ENCODE assay signal across 21 cellular contexts in the genomic region with DNA sequence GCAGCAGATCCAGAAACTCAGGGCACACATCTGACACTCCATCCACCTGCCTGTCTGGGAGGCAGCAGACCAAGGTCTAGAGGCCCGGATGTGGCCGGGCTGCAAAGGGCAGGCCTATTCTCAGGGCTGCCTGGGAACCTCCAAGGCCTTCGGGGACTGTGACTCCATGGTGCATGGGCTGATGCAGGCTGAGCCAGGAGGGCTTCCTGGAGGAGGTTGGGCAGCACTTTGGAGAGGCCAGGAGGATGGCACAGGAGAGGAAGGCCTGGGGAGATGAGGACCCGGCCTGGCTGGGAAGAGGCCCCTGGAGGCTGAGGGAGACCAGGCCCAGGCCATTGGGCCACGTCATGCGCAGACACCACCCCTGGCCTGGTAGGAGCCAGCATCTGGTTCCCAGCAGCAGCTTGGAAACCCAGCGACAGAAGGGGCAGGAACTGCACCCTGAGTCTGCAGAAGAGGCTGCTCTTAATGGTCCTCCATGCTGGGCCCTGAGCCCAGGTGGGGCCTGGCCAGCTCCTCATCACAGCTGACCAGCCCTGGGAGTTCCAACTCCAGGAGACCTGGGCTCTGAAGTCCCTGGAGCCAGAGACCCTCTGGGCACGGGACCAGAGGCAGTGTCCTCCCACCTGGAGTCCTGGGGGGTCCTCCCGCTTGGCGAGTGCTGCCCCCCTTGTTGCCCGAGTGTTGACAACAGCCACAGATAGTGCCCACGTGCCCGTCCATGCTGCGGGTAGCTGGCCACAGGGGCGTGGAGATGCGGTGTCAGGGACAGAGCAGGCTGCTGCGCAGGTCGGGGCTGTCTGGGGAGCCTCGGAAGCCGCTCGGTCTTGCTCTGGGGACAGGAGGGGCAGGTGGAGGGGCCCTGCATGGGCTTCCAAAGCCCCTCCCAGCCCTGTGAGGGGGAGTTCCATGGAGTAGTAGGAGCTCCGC. TPM values are rescaled to one million over a fixed set of nuclear protein-coding genes. Genes with fewer than 3 reads are reported as not detected.
A peak's percentile ranks its signal among the peaks of the same experiment; 100 is the strongest.
DNase-seq lines count a peak whose midpoint lies in the region; ATAC-seq, FAIRE-seq and TF ChIP-seq lines count a peak whose summit lies in the region.
"Had no signal": no experiment of that assay in that cellular context is flagged by ENCODE, and none has a peak within 500 bp of the region (broad histone marks: within the 10 kb centered on the region; RNA-seq: fewer than 3 reads in every experiment).

No MANE protein-coding gene starts in this region.

- POLR2A ChIA-PET in H1 (lab: Charles Lee; ENCODE audit: partially characterized antibody) = interaction anchor here (1.0 to 1.3 kb wide), 2 partner anchors 18 to 32 kb away, joined by 3 to 4 read pairs; no protein-coding TSS in a partner anchor

- no peak overlapping the region for H3K4me2 ChIP-seq in DND-41 (ENCODE audit: insufficient read depth, low read length)
- H3K4me2 ChIP-seq in H1 (ENCODE audit: insufficient read depth in 1 of 2, low read depth in 2 of 2, low read length in 2 of 2) = no peak overlapping the region
- no peak overlapping the region for H3K4me2 ChIP-seq in neuronal stem cell (ENCODE audit: insufficient read depth, low read length, poor library complexity, severe bottlenecking)

- no peak for TF ChIP-seq POLR2A in H1 (IDR thresholded peaks at IDR 0.05; ENCODE audit: control extremely low read depth in 1 of 2, low read depth in 2 of 2, low read length in 2 of 2)

- H2BK120ac ChIP-seq in H1 (replicated peaks; ENCODE audit: low read depth, low read length) (no peak overlapping the region), neuronal stem cell (ENCODE audit: low read depth, low read length) (no peak overlapping the region)

- H4K20me1 ChIP-seq in DND-41 (ENCODE audit: insufficient read depth, low read length) = peaks cover 5% of the 10 kb centered on the region; the same call in 1 of the 2 replicates
- peaks cover 4 to 9% of the 10 kb centered on the region in 2 experiments for H4K20me1 ChIP-seq in H1 (replicated peaks in 1 of 2; ENCODE audit: control insufficient read depth in 1 of 2, insufficient read depth in 2 of 2, low read length in 2 of 2)

- H3K18ac ChIP-seq in H1 (ENCODE audit: extremely low read depth, low read length) = no peak overlapping the region
- peak overlapping the region; percentile 71 for H3K18ac ChIP-seq in neuronal stem cell (ENCODE audit: low read length)

- H2BK12ac ChIP-seq in H1 (ENCODE audit: low read depth, low read length) = no peak overlapping the region
- H2BK12ac ChIP-seq in neuronal stem cell (ENCODE audit: low read length) = no peak overlapping the region

- DNase-seq in DND-41 = no peak
- DNase-seq in H1 (ENCODE audit: low read depth in 1 of 2, low spot score in 2 of 2) = no peak
- DNase-seq in neuronal stem cell (ENCODE audit: low spot score) = no peak
- DNase-seq in D721Med (ENCODE audit: insufficient read length, low spot score) = no peak
- no peak for DNase-seq in substantia nigra (lab: John Stamatoyannopoulos, UW)
- DNase-seq in activated T-cell treated with anti-CD3 and anti-CD28 coated beads, Interleukin-2, amount 50 U/mL, for 48 hours = no peak
- DNase-seq: activated CD4-positive, alpha-beta T cell treated with anti-CD3 and anti-CD28 coated beads for 36 hours; activated CD8-positive, alpha-beta memory T cell treated with anti-CD3 and anti-CD28 coated beads for 24 hours; activated gamma-delta T cell treated with Interleukin-2 at 50 U/mL for 16 hours; activated naive CD8-positive, alpha-beta T cell treated with anti-CD3 and anti-CD28 coated beads, Interleukin-2, amount 50 U/mL, for 24 hours; activated T-cell treated with anti-CD3 and anti-CD28 coated beads, Interleukin-2, amount 50 U/mL, for 1 hour; cerebellar nuclear complex; GDM1; NCI-H187; NCI-H524 treated with DMSO at 0.1 percent for 48 hours; RPMI8226; stimulated activated CD8-positive, alpha-beta memory T cell treated with anti-CD3 and anti-CD28 coated beads, Interleukin-4, amount 100 ng/mL, for 48 hours; T-helper 17 cell had no signal

- H4K5ac ChIP-seq in H1 (ENCODE audit: insufficient read length, low read depth, low read length) = no peak overlapping the region

- H2BK20ac ChIP-seq in H1 (ENCODE audit: low read length) = no peak overlapping the region

- 0 out of 2 replicates have a peak overlapping the region, but pooled peaks have one; percentile 5 for H4K8ac ChIP-seq in H1 (ENCODE audit: extremely low read depth, insufficient read depth, low read length)
- peak overlapping the region; percentile 65 for H4K8ac ChIP-seq in neuronal stem cell (ENCODE audit: low read depth, low read length)

- no peak overlapping the region for H2BK15ac ChIP-seq in H1 (ENCODE audit: low read length)
- no peak overlapping the region for H2BK15ac ChIP-seq in neuronal stem cell (ENCODE audit: low read length)

- H3K36me3 ChIP-seq in DND-41 (ENCODE audit: insufficient read depth, low read length) (no peaks in the 10 kb centered on the region), H1 (ENCODE audit: control insufficient read depth in 2 of 4, insufficient read depth in 4 of 4, low read length in 3 of 4) (no peaks in the 10 kb centered on the region), neuronal stem cell (replicated peaks in 1 of 2; ENCODE audit: control insufficient read depth in 2 of 2, insufficient read depth in 2 of 2, low read length in 2 of 2) (no peaks in the 10 kb centered on the region)

- no peaks in the 10 kb centered on the region for H3K4me1 ChIP-seq in DND-41 (ENCODE audit: insufficient read depth, low read length)
- H3K4me1 ChIP-seq in H1 (replicated peaks in 1 of 4; ENCODE audit: control insufficient read depth in 3 of 4, insufficient read depth in 4 of 4, low read length in 3 of 4) = peaks cover 0 to 7% (median 2%) of the 10 kb centered on the region in 4 experiments; a peak in 3 of 7 replicates
- no peaks in the 10 kb centered on the region for H3K4me1 ChIP-seq in neuronal stem cell (ENCODE audit: control insufficient read depth in 2 of 2, insufficient read depth in 1 of 2, low read depth in 1 of 2, low read length in 2 of 2)

- CTCF ChIA-PET in H1 (lab: Charles Lee; ENCODE audit: partially characterized antibody) = interaction anchor here (0.5 to 2.1 kb wide), 6 partner anchors 21 to 503 kb away, joined by 3 to 9 read pairs (median 3); no protein-coding TSS in a partner anchor

- H3K9me3 ChIP-seq in DND-41 (ENCODE audit: insufficient read depth, low read length, severe bottlenecking) (no peaks in the 10 kb centered on the region), H1 (ENCODE audit: insufficient read depth in 2 of 2, low read depth in 1 of 2, low read length in 1 of 2) (no peaks in the 10 kb centered on the region), neuronal stem cell (replicated peaks in 1 of 2; ENCODE audit: control insufficient read depth in 2 of 2, insufficient read depth in 1 of 2, low read depth in 1 of 2, low read length in 2 of 2) (peaks cover 11 to 15% of the 10 kb centered on the region in 2 donors)

- H3K4ac ChIP-seq in H1 (replicated peaks; ENCODE audit: insufficient read length, low read depth, low read length) (no peak overlapping the region), neuronal stem cell (ENCODE audit: low read length) (peak overlapping the region; percentile 37)

- H4K91ac ChIP-seq in H1 (replicated peaks; ENCODE audit: insufficient read length, low read length) (no peak overlapping the region), neuronal stem cell (ENCODE audit: low read depth, low read length, poor library complexity) (no peak overlapping the region)

- H3K56ac ChIP-seq in H1 (replicated peaks; ENCODE audit: insufficient read length, low read depth, low read length) = no peak overlapping the region

- TF ChIP-seq CTCF in 22Rv1 (IDR thresholded peaks at IDR 0.05) (no peak), DND-41 (IDR thresholded peaks at IDR 0.05; ENCODE audit: borderline replicate concordance, extremely low read depth, low read length, poor library complexity, severe bottlenecking) (no peak), H1 (IDR thresholded peaks at IDR 0.05; ENCODE audit: control extremely low read depth in 1 of 3, insufficient read depth in 1 of 3, low read depth in 1 of 3, low read length in 3 of 3) (no peak), D721Med (IDR thresholded peaks at IDR 0.05; ENCODE audit: insufficient read depth, missing control alignments) (no peak)

- H3K14ac ChIP-seq in H1 (ENCODE audit: insufficient read length) (no peak overlapping the region), neuronal stem cell (ENCODE audit: low read length) (peak overlapping the region; percentile 21)

- H2AFZ ChIP-seq in DND-41 (ENCODE audit: low read depth, low read length) (no peak overlapping the region), H1 (ENCODE audit: low read length) (no peak overlapping the region), neuronal stem cell (ENCODE audit: low read length) (no peak overlapping the region)

- no peaks in the 10 kb centered on the region for H3K79me1 ChIP-seq in H1 (ENCODE audit: low read depth, low read length)
- no peaks in the 10 kb centered on the region for H3K79me1 ChIP-seq in neuronal stem cell (ENCODE audit: low read depth, low read length)

- 89% methylated on average over 15 of the region's 22 CpGs; no CpG with 5 or more reads in 1 of the 2 experiments for WGBS in H1 (ENCODE audit: extremely low coverage in 1 of 2, insufficient coverage in 1 of 2, insufficient read length in 1 of 2, insufficient replicate concordance in 2 of 2, low coverage in 1 of 2, low lambda C conversion rate in 2 of 2, missing lambda C conversion rate in 1 of 2), 2 experiments
- no CpG with 5 or more reads among the region's 22 CpGs for WGBS in neuronal stem cell (ENCODE audit: extremely low coverage in 2 of 2, insufficient read length in 2 of 2, insufficient replicate concordance in 1 of 2), 2 donors

- no peak overlapping the region for H3K9ac ChIP-seq in DND-41 (ENCODE audit: low read depth, low read length)
- H3K9ac ChIP-seq in H1 (replicated peaks in 1 of 4; ENCODE audit: extremely low read depth in 1 of 4, low read depth in 3 of 4, low read length in 3 of 4) = no peak overlapping the region
- H3K9ac ChIP-seq in neuronal stem cell (ENCODE audit: low read depth, low read length, poor library complexity) = no peak overlapping the region

- no peak for FAIRE-seq in H1 (lab: Jason Lieb, UNC)
- no peak for FAIRE-seq in D721Med (lab: Jason Lieb, UNC)
- FAIRE-seq: H54 had no signal

- no peak for TF ChIP-seq EP300 in H1 (IDR thresholded peaks at IDR 0.05; ENCODE audit: borderline replicate concordance in 1 of 2, low read depth in 2 of 2, low read length in 2 of 2)

- peaks cover 3% of the 10 kb centered on the region; the same call in 1 of the 2 replicates for H3K23me2 ChIP-seq in H1 (ENCODE audit: low read depth, low read length)

- H3K4me3 ChIP-seq in DND-41 (ENCODE audit: low read depth in 1 of 2, low read length in 2 of 2) = no peak overlapping the region
- H3K4me3 ChIP-seq in H1 (ENCODE audit: extremely low read depth in 1 of 4, insufficient read depth in 2 of 4, low read depth in 3 of 4, low read length in 4 of 4) = no peak overlapping the region
- peak overlapping the region in 1 of 2 donors; percentile 66 for H3K4me3 ChIP-seq in neuronal stem cell (ENCODE audit: low read length in 2 of 2)

- H2AK5ac ChIP-seq in H1 (ENCODE audit: low read depth, low read length) (no peak overlapping the region), neuronal stem cell (ENCODE audit: low read depth, low read length) (peak overlapping the region; percentile 75)

- ATAC-seq in DND-41 (ENCODE audit: insufficient read depth, low read depth) = 0 out of 3 replicates have a peak, but pooled peaks have one; percentile 9
- ATAC-seq: activated CD4-positive, alpha-beta T cell treated with anti-CD3 and anti-CD28 coated beads for 36 hours; activated naive CD8-positive, alpha-beta T cell treated with anti-CD3 and anti-CD28 coated beads, Interleukin-2, amount 50 U/mL, for 24 hours; T-helper 17 cell had no signal

- H3K79me2 ChIP-seq in DND-41 (ENCODE audit: insufficient read depth, low read length) (no peaks in the 10 kb centered on the region), H1 (ENCODE audit: control insufficient read depth in 1 of 2, insufficient read depth in 2 of 2, low read length in 2 of 2) (no peaks in the 10 kb centered on the region)

- no peak overlapping the region for H3K23ac ChIP-seq in H1 (ENCODE audit: insufficient read length)
- H3K23ac ChIP-seq in neuronal stem cell (ENCODE audit: low read depth, low read length, poor library complexity) = no peak overlapping the region

- H3K27ac ChIP-seq in 22Rv1 (peak overlapping the region; percentile 53), DND-41 (ENCODE audit: low read length) (no peak overlapping the region), H1 (ENCODE audit: low read depth, low read length) (no peak overlapping the region), neuronal stem cell (replicated peaks; ENCODE audit: low read length) (no peak overlapping the region), substantia nigra (ENCODE audit: low read depth, low read length, poor library complexity, severe bottlenecking) (no peak overlapping the region)

- no peaks in the 10 kb centered on the region for H3K27me3 ChIP-seq in DND-41 (ENCODE audit: insufficient read depth, low read length, poor library complexity)
- peaks cover 15 to 29% (median 23%) of the 10 kb centered on the region in 4 experiments for H3K27me3 ChIP-seq in H1 (replicated peaks in 1 of 4; ENCODE audit: control insufficient read depth in 3 of 4, extremely low read depth in 1 of 4, insufficient read depth in 3 of 4, low read length in 3 of 4)
- H3K27me3 ChIP-seq in neuronal stem cell (ENCODE audit: control insufficient read depth in 3 of 3, insufficient read depth in 3 of 3, low read depth in 1 of 3, low read length in 3 of 3) = peaks cover 16 to 24% (median 22%) of the 10 kb centered on the region in 3 experiments

- H2BK5ac ChIP-seq in H1 (ENCODE audit: low read depth, low read length) = no peak overlapping the region
- no peak overlapping the region for H2BK5ac ChIP-seq in neuronal stem cell (ENCODE audit: low read length)

- TF ChIP-seq RAD21 in H1 (IDR thresholded peaks at IDR 0.05 in 1 of 2, conservative IDR thresholded peaks at IDR 0.05 in 1 of 2; ENCODE audit: low read depth in 2 of 2, low read length in 2 of 2) = no peak

RNA-seq across cellular contexts. Expression of a gene that starts 5.5 kb away (rescaled TPM):
- total RNA-seq in H1 (2021; fragmentation: NEBNext Ultra II Directional; extraction: Animal tissue kit (Norgen Biotek cat#: 25700)) = 5.2 and 5.4 TPM in 2 replicates
- 7.6 and 11.6 TPM in 2 replicates for polyA plus RNA-seq in H1 (2011; rRNA removed)
- 5.3 TPM for polyA plus RNA-seq in H1 (2011; cell fraction: cytosol; rRNA removed)
- 8.3 TPM for polyA plus RNA-seq in H1 (2011; cell fraction: nucleus; rRNA removed)
- 3.0 to 7.5 TPM (median 5.8 TPM) in 4 replicates for polyA plus RNA-seq in H1 (2012, experiment 1 of 2)
- polyA plus RNA-seq in H1 (2012, experiment 2 of 2) = 6.4 TPM
- polyA plus RNA-seq in H1 (2013, experiment 1 of 2) = 15.6 TPM
- polyA plus RNA-seq in H1 (2013, experiment 2 of 2) = 14.7 TPM
- 0.24 TPM in 1 of 2 replicates, not detected in the other for polyA minus RNA-seq in H1 (2011; rRNA and poly(A)+ RNA removed)
- 3.5 TPM for polyA minus RNA-seq in H1 (2011; cell fraction: cytosol; rRNA and poly(A)+ RNA removed)
- polyA minus RNA-seq in H1 (2011; cell fraction: nucleus; rRNA and poly(A)+ RNA removed) = 13.2 TPM
- 6.3 TPM for polyA plus RNA-seq in neuronal stem cell (2013, experiment 1 of 2)
- 6.8 TPM for polyA plus RNA-seq in neuronal stem cell (2013, experiment 2 of 2)
- polyA plus RNA-seq: neural cell had no signal

RNA-seq across cellular contexts. Expression of a gene that starts 38.1 kb away (rescaled TPM):
- 12.8 and 16.2 TPM in 2 replicates for total RNA-seq in H1 (2021; fragmentation: NEBNext Ultra II Directional; extraction: Animal tissue kit (Norgen Biotek cat#: 25700))
- 14.1 and 21.8 TPM in 2 replicates for polyA plus RNA-seq in H1 (2011; rRNA removed)
- 13.5 TPM for polyA plus RNA-seq in H1 (2011; cell fraction: cytosol; rRNA removed)
- polyA plus RNA-seq in H1 (2011; cell fraction: nucleus; rRNA removed) = 19.1 TPM
- polyA plus RNA-seq in H1 (2012, experiment 1 of 2) = 5.5 to 12.0 TPM (median 10.3 TPM) in 4 replicates
- 12.8 TPM for polyA plus RNA-seq in H1 (2012, experiment 2 of 2)
- polyA plus RNA-seq in H1 (2013, experiment 1 of 2) = 12.8 TPM
- 10.8 TPM for polyA plus RNA-seq in H1 (2013, experiment 2 of 2)
- polyA minus RNA-seq in H1 (2011; rRNA and poly(A)+ RNA removed) = 1.7 and 2.9 TPM in 2 replicates
- polyA minus RNA-seq in H1 (2011; cell fraction: cytosol; rRNA and poly(A)+ RNA removed) = 16.9 TPM
- polyA minus RNA-seq in H1 (2011; cell fraction: nucleus; rRNA and poly(A)+ RNA removed) = 23.8 TPM
- polyA plus RNA-seq in neuronal stem cell (2013, experiment 1 of 2) = 45.4 TPM
- 48.3 TPM for polyA plus RNA-seq in neuronal stem cell (2013, experiment 2 of 2)
